In genomic region chr4:171812377-171813194, GRCh38 we compare ENCODE assay signal across 8 cellular contexts. TPM values are rescaled to one million over a fixed set of nuclear protein-coding genes. Genes with fewer than 3 reads are reported as not detected.
DNase-seq lines count a peak whose midpoint lies in the region; ATAC-seq and TF ChIP-seq lines count a peak whose summit lies in the region.

No MANE protein-coding gene starts in this region.

- BruUV-seq in A673 (replicated peaks; lab: Mats Ljungman, UMichigan): no TSS peak

- CTCF ChIA-PET in A673 (lab: Charles Lee): no interaction called here

- no peak overlapping the region for H3K27ac ChIP-seq in A673 (ENCODE audit: low read depth, low read length, poor library complexity, severe bottlenecking)
- H3K27ac ChIP-seq in WERI-Rb-1: peak overlapping the region; percentile 64
- no peak overlapping the region for H3K27ac ChIP-seq in aorta (ENCODE audit: low read depth in 1 of 2, low read length in 2 of 2)

- TF ChIP-seq CTCF in A673 (conservative IDR thresholded peaks at IDR 0.05; ENCODE audit: low read depth, low read length) (no peak), WERI-Rb-1 (IDR thresholded peaks at IDR 0.05; ENCODE audit: low read depth, low read length) (no peak)

- H3K36me3 ChIP-seq in A673 (ENCODE audit: insufficient read depth, low read length, poor library complexity, severe bottlenecking) (no peaks in the 10 kb centered on the region), WERI-Rb-1 (no peaks in the 10 kb centered on the region), aorta (ENCODE audit: control insufficient read depth in 1 of 2, insufficient read depth in 2 of 2, low read length in 1 of 2) (no peaks in the 10 kb centered on the region)

- H3K9me3 ChIP-seq in A673 (ENCODE audit: low read depth, low read length, poor library complexity, severe bottlenecking) (no peaks in the 10 kb centered on the region), WERI-Rb-1 (ENCODE audit: severe bottlenecking) (peaks cover 4% of the 10 kb centered on the region), aorta (ENCODE audit: control insufficient read depth, low read length) (no peaks in the 10 kb centered on the region)

- intact Hi-C loops in A673 (cut with micrococcal nuclease; ENCODE audit: unreplicated experiment) (no loop called here), aorta (cut with DNase I) (no loop called here)

- ATAC-seq in GM21619 (IDR thresholded peaks at IDR 0.05; ENCODE audit: unreplicated experiment): peak; percentile 18
- ATAC-seq in aorta (ENCODE audit: low FRiP score): peak; percentile 39
- no peak for ATAC-seq in HG02571 (IDR thresholded peaks at IDR 0.05; ENCODE audit: unreplicated experiment)
- ATAC-seq in GM21529 (IDR thresholded peaks at IDR 0.05; ENCODE audit: unreplicated experiment): no peak

- WGBS in aorta, 2 donors: 1% methylated on average over 46 to 54 of the region's 54 CpGs

- DNase-seq in A673 (ENCODE audit: low spot score): peak; percentile 3
- peak; percentile 70 for DNase-seq in WERI-Rb-1
- DNase-seq in kidney tubule cell (ENCODE audit: low spot score): peak; percentile 5
- peak in 1 of 2 donors; percentile 75 for DNase-seq in aorta
- no peak for DNase-seq in NCI-H1930 (lab: John Stamatoyannopoulos, UW)

- POLR2A ChIA-PET in A673 (lab: Charles Lee; ENCODE audit: low non-redundant PET): no interaction called here

- no peaks in the 10 kb centered on the region for H3K4me1 ChIP-seq in A673 (ENCODE audit: insufficient read depth, low read length, poor library complexity, severe bottlenecking)
- no peaks in the 10 kb centered on the region for H3K4me1 ChIP-seq in aorta (ENCODE audit: control insufficient read depth in 1 of 2, insufficient read depth in 2 of 2, low read length in 2 of 2)

- peak overlapping the region; percentile 42 for H3K4me3 ChIP-seq in A673 (ENCODE audit: low read depth, low read length, poor library complexity, severe bottlenecking)
- peak overlapping the region; percentile 82 for H3K4me3 ChIP-seq in WERI-Rb-1 (ENCODE audit: low read depth, low read length)
- H3K4me3 ChIP-seq in aorta (ENCODE audit: low read length in 2 of 2): peak overlapping the region; percentile 7 to 34

- H3K27me3 ChIP-seq in A673 (replicated peaks; ENCODE audit: insufficient read depth, low read depth, low read length, poor library complexity) (peaks cover 72% of the 10 kb centered on the region), WERI-Rb-1 (ENCODE audit: insufficient read depth, low read depth, severe bottlenecking) (no peaks in the 10 kb centered on the region), aorta (ENCODE audit: control insufficient read depth in 1 of 2, insufficient read depth in 2 of 2, low read length in 1 of 2) (no peaks in the 10 kb centered on the region)

RNA-seq across cellular contexts. Expression of gene GALNTL6, which starts 0.6 kb away (rescaled TPM):
- total RNA-seq in A673 (2021) (0.30 and 0.35 TPM in 2 replicates), aorta (1 to 10 TPM in 1 of 2 donors, under 1 TPM in 1; 0.39 to 1.6 TPM)
- polyA plus RNA-seq in aorta: under 1 TPM in 1 of 2 donors, not detected in 1; 0.46 TPM

Comparison
In these comparisons a context has a peak if more than half of its experiments do, and no peak if none do; other contexts are left out.
1. DNase-seq: peak in A673 (single experiment), WERI-Rb-1 (single experiment) and kidney tubule cell (single experiment); none in NCI-H1930 (0 of 2).
2. H3K4me3 ChIP-seq: peak in every context shown above with its lines; median percentile 82 in WERI-Rb-1; 42 in A673; 20 in aorta.
3. ATAC-seq: peak in GM21619 (single experiment) and aorta (single experiment); none in HG02571 (single experiment) and GM21529 (single experiment).